ENCODE assay signal across 9 cellular contexts in genomic region chr6:135909737-135910387, GRCh38. TPM values are rescaled to one million over a fixed set of nuclear protein-coding genes. Genes with fewer than 3 reads are reported as not detected.
DNase-seq lines count a peak whose midpoint lies in the region; ATAC-seq and TF ChIP-seq lines count a peak whose summit lies in the region.
"Had no signal": no experiment of that assay in that cellular context is flagged by ENCODE, and none has a peak within 500 bp of the region (broad histone marks: within the 10 kb centered on the region; RNA-seq: fewer than 3 reads in every experiment).

No MANE protein-coding gene starts in this region.

- H3K36me3 ChIP-seq in fibroblast of lung (ENCODE audit: control insufficient read depth, insufficient read depth, low read length), result no peaks in the 10 kb centered on the region
- H3K36me3 ChIP-seq: SJSA1 had no signal

- TF ChIP-seq CTCF in fibroblast of lung (conservative IDR thresholded peaks at IDR 0.05 in 1 of 2, IDR thresholded peaks at IDR 0.05 in 1 of 2; ENCODE audit: low read depth in 1 of 2, low read length in 2 of 2) (peak; percentile 14 to 47), retinal pigment epithelial cell (conservative IDR thresholded peaks at IDR 0.05; ENCODE audit: low read depth, low read length) (peak; percentile 56)

- no peak overlapping the region for H2AFZ ChIP-seq in fibroblast of lung (ENCODE audit: low read length)

- H3K9me3 ChIP-seq in fibroblast of lung (ENCODE audit: control insufficient read depth, insufficient read depth, low read depth, low read length), result no peaks in the 10 kb centered on the region
- H3K9me3 ChIP-seq: SJSA1 had no signal

- peak; percentile 82 for ATAC-seq in GM19351 (IDR thresholded peaks at IDR 0.05; ENCODE audit: unreplicated experiment)
- ATAC-seq in HG03460 (IDR thresholded peaks at IDR 0.05; ENCODE audit: unreplicated experiment), result peak; percentile 88

- H3K4me3 ChIP-seq in fibroblast of lung (replicated peaks in 1 of 4; ENCODE audit: control extremely low read depth in 1 of 4, insufficient read depth in 1 of 4, low read depth in 3 of 4, low read length in 4 of 4) (no peak overlapping the region), retinal pigment epithelial cell (ENCODE audit: low read length) (no peak overlapping the region)
- H3K4me3 ChIP-seq: SJSA1 had no signal

- no peaks in the 10 kb centered on the region for H4K20me1 ChIP-seq in fibroblast of lung (ENCODE audit: control insufficient read depth, extremely low read depth, insufficient read depth, low read length)

- H3K27me3 ChIP-seq in fibroblast of lung (ENCODE audit: control insufficient read depth, insufficient read depth, low read length), result no peaks in the 10 kb centered on the region
- H3K27me3 ChIP-seq: SJSA1 had no signal

- DNase-seq in COLO668 (lab: John Stamatoyannopoulos, UW; ENCODE audit: unreplicated experiment) (peak; percentile 20), NCI-H748 treated with DMSO at 0.1 percent for 48 hours (lab: John Stamatoyannopoulos, UW) (peak; percentile 73), fibroblast of lung (ENCODE audit: low read depth in 2 of 2) (peak; percentile 25 to 57), retinal pigment epithelial cell (ENCODE audit: low read depth) (no peak), NCI-H2227 (lab: John Stamatoyannopoulos, UW; ENCODE audit: unreplicated experiment) (no peak)
- DNase-seq in activated CD8-positive, alpha-beta memory T cell treated with anti-CD3 and anti-CD28 coated beads for 4 hours (ENCODE audit: low read depth in 2 of 2), result peak; percentile 4 to 13

- H3K4me2 ChIP-seq in fibroblast of lung (ENCODE audit: extremely low read depth, insufficient read depth, low read length), result no peak overlapping the region

- H3K4me1 ChIP-seq in fibroblast of lung (ENCODE audit: control insufficient read depth, extremely low read depth, insufficient read depth, low read length), result peaks cover 9% of the 10 kb centered on the region

- H3K27ac ChIP-seq in fibroblast of lung (ENCODE audit: insufficient read depth, low read length), result no peak overlapping the region
- H3K27ac ChIP-seq: SJSA1 had no signal

- H3K79me2 ChIP-seq in fibroblast of lung (ENCODE audit: control insufficient read depth, insufficient read depth, low read length), result no peaks in the 10 kb centered on the region

- H3K9ac ChIP-seq in fibroblast of lung (ENCODE audit: insufficient read depth, low read length), result no peak overlapping the region

RNA-seq across cellular contexts. Expression of gene PDE7B, which starts 58.4 kb away (rescaled TPM):
- 21.5 and 22.1 TPM in 2 replicates for total RNA-seq in fibroblast of lung
- polyA plus RNA-seq in fibroblast of lung, result 7.9 and 14.2 TPM in 2 replicates
- 5.9 and 8.1 TPM in 2 replicates for polyA plus RNA-seq in fibroblast of lung (2012)
- polyA minus RNA-seq in fibroblast of lung (ENCODE audit: low replicate concordance), result 2.7 and 26.0 TPM in 2 replicates
- total RNA-seq: SJSA1 had no signal

Comparison
In these comparisons a context has a peak if more than half of its experiments do, and no peak if none do; other contexts are left out.
1. DNase-seq: peak in COLO668 (single experiment), NCI-H748 treated with DMSO at 0.1 percent for 48 hours (single experiment), activated CD8-positive, alpha-beta memory T cell treated with anti-CD3 and anti-CD28 coated beads for 4 hours (2 of 2) and fibroblast of lung (2 of 2); none in retinal pigment epithelial cell (single experiment) and NCI-H2227 (single experiment).